ENCODE assay signal across 1 cellular context in genomic region chr3:52126036-52126435, GRCh38.
TF ChIP-seq lines count a peak whose summit lies in the region.

No MANE protein-coding gene starts in this region.

TF ChIP-seq in IMR-90, 13 proteins besides CTCF, POLR2A, EP300 and RAD21:
- no peak for TF ChIP-seq MXI1 (IDR thresholded peaks at IDR 0.05; ENCODE audit: borderline replicate concordance, low read depth, low read length)
- TF ChIP-seq ELK1 (IDR thresholded peaks at IDR 0.05; ENCODE audit: borderline replicate concordance, low read depth, low read length): no peak
- no peak for TF ChIP-seq RFX5 (IDR thresholded peaks at IDR 0.05; ENCODE audit: low read depth, low read length)
- TF ChIP-seq BHLHE40 (IDR thresholded peaks at IDR 0.05; ENCODE audit: low read depth, low read length): no peak
